26 cellular contexts compared by ENCODE assay signal in the genomic region with DNA sequence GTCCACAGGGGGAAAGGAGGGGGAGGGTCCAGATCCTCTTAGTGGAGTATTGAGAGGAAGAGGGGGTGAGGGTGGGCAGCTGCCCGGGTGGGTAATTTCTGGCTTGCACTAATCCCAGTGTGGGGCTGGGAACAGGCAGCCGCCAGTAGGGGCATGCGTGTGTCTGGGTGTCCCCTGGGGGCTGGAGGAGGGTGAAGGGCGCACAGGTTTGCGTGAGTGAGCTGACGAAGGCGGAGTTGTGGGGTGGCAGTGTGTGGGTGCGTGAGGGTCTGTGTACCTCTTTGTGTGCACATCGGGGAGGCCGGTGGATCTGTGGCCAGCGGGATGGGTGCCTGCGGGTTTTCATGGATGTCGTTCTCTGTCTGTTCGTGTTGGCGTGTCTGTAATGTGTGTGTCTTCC.
"Had no signal": no experiment of that assay in that cellular context is flagged by ENCODE, and none has a peak within 500 bp of the region (broad histone marks: within the 10 kb centered on the region; RNA-seq: fewer than 3 reads in every experiment).

No MANE protein-coding gene starts in this region.

- H3K27ac ChIP-seq: SK-N-MC, VCaP had no signal

- H3K4me1 Mint-ChIP-seq: activated CD4-positive, alpha-beta memory T cell treated with anti-CD3 and anti-CD28 coated beads, Interleukin-2, amount 10 ng/mL, durations not matched to agents 7 days and 5 days; activated CD4-positive, alpha-beta T cell treated with anti-CD3 and anti-CD28 coated beads for 36 hours; activated naive CD4-positive, alpha-beta T cell treated with anti-CD3 and anti-CD28 coated beads, Interleukin-2, amount 10 ng/mL, durations not matched to agents 7 days and 5 days; activated naive CD8-positive, alpha-beta T cell treated with anti-CD3 and anti-CD28 coated beads for 36 hours had no signal

- ATAC-seq: activated CD4-positive, alpha-beta T cell treated with anti-CD3 and anti-CD28 coated beads for 36 hours; Panc1; Right ventricle myocardium inferior had no signal

- H3K27ac Mint-ChIP-seq: activated CD4-positive, alpha-beta memory T cell treated with anti-CD3 and anti-CD28 coated beads, Interleukin-2, amount 10 ng/mL, durations not matched to agents 7 days and 5 days; activated CD4-positive, alpha-beta T cell treated with anti-CD3 and anti-CD28 coated beads for 36 hours; activated naive CD4-positive, alpha-beta T cell treated with anti-CD3 and anti-CD28 coated beads, Interleukin-2, amount 10 ng/mL, durations not matched to agents 7 days and 5 days; activated naive CD8-positive, alpha-beta T cell treated with anti-CD3 and anti-CD28 coated beads for 36 hours; activated T-helper 2 cell treated with anti-CD3 and anti-CD28 coated beads, Interferon-gamma antibody, Interleukin-2, Interleukin-4, amounts not matched to agents 10 μg/mL and 5 μg/mL and 100 μg/mL, durations not matched to agents 14 hours and 24 hours and 36 hours had no signal

- H3K36me3 Mint-ChIP-seq: activated naive CD8-positive, alpha-beta T cell treated with anti-CD3 and anti-CD28 coated beads for 36 hours had no signal

- H3K4me3 ChIP-seq: SK-N-MC had no signal

- H3K9me3 Mint-ChIP-seq: activated CD4-positive, alpha-beta memory T cell treated with anti-CD3 and anti-CD28 coated beads, Interleukin-2, amount 10 ng/mL, durations not matched to agents 7 days and 5 days; activated naive CD4-positive, alpha-beta T cell treated with anti-CD3 and anti-CD28 coated beads, Interleukin-2, amount 10 ng/mL, durations not matched to agents 7 days and 5 days; activated naive CD8-positive, alpha-beta T cell treated with anti-CD3 and anti-CD28 coated beads for 36 hours; activated T-helper 2 cell treated with anti-CD3 and anti-CD28 coated beads, Interferon-gamma antibody, Interleukin-2, Interleukin-4, amounts not matched to agents 10 μg/mL and 5 μg/mL and 100 μg/mL, durations not matched to agents 14 hours and 24 hours and 36 hours had no signal

- H3K4me3 Mint-ChIP-seq: activated CD4-positive, alpha-beta memory T cell treated with anti-CD3 and anti-CD28 coated beads, Interleukin-2, amount 10 ng/mL, durations not matched to agents 7 days and 5 days; activated CD4-positive, alpha-beta T cell treated with anti-CD3 and anti-CD28 coated beads for 36 hours; activated naive CD4-positive, alpha-beta T cell treated with anti-CD3 and anti-CD28 coated beads, Interleukin-2, amount 10 ng/mL, durations not matched to agents 7 days and 5 days; activated naive CD8-positive, alpha-beta T cell treated with anti-CD3 and anti-CD28 coated beads for 36 hours had no signal

- DNase-seq: activated CD4-positive, alpha-beta memory T cell treated with anti-CD3 and anti-CD28 coated beads, Interleukin-2, amount 10 ng/mL, durations not matched to agents 7 days and 5 days; activated CD4-positive, alpha-beta T cell treated with anti-CD3 and anti-CD28 coated beads for 36 hours; activated CD4-positive, alpha-beta T cell treated with anti-CD3 and anti-CD28 coated beads, Interleukin-2, amount 50 U/mL, for 1 hour; activated gamma-delta T cell treated with Interleukin-2 at 50 U/mL for 16 hours; activated naive CD4-positive, alpha-beta T cell treated with anti-CD3 and anti-CD28 coated beads, Interleukin-2, amount 10 ng/mL, durations not matched to agents 7 days and 5 days; activated naive CD8-positive, alpha-beta T cell treated with anti-CD3 and anti-CD28 coated beads for 36 hours; activated T-cell treated with anti-CD3 and anti-CD28 coated beads for 4 hours; activated T-cell treated with anti-CD3 and anti-CD28 coated beads, Interleukin-2, amount 50 U/mL, for 48 hours; cerebellar nuclear complex; Karpas-422; MM.1S; NCI-H1105; NCI-H1436 treated with DMSO at 0.1 percent for 48 hours; NCI-H187; NCI-H2081; NCI-H510A treated with DMSO at 0.1 percent for 48 hours; NCI-H748 treated with DMSO at 0.1 percent for 48 hours; NK-92 treated with Interleukin-12 subunit alpha and Interleukin-12 subunit beta, amount 100 ng/mL, for 24 hours; OCI-M1; RPMI8226; T-helper 1 cell had no signal
